ENCODE assay signal across 17 cellular contexts in genomic region chr10:91556691-91557529, GRCh38.
DNase-seq lines count a peak whose midpoint lies in the region; ATAC-seq and TF ChIP-seq lines count a peak whose summit lies in the region.
"Had no signal": no experiment of that assay in that cellular context is flagged by ENCODE, and none has a peak within 500 bp of the region (broad histone marks: within the 10 kb centered on the region; RNA-seq: fewer than 3 reads in every experiment).

No MANE protein-coding gene starts in this region.

- no peak for DNase-seq in SK-N-MC (ENCODE audit: low read depth, low spot score)
- peak in 1 of 2 donors; percentile 12 for DNase-seq in left colon
- no peak for DNase-seq in sciatic nerve (ENCODE audit: low spot score)
- no peak for DNase-seq in SKM-1 treated with dmso at 0.1 percent for 144 hours (lab: John Stamatoyannopoulos, UW; ENCODE audit: unreplicated experiment)
- DNase-seq in stimulated activated naive CD8-positive, alpha-beta T cell treated with anti-CD3 and anti-CD28 coated beads, Interleukin-15, Interleukin-2, amounts not matched to agents 100 U/mL and 50 U/mL, for 24 hours = no peak
- DNase-seq: activated CD4-positive, alpha-beta T cell treated with anti-CD3 and anti-CD28 coated beads for 48 hours; C1 segment of cervical spinal cord; endodermal cell; Karpas-422; natural killer cell; NCI-H2171 treated with DMSO at 0.1 percent for 48 hours; T-helper 1 cell had no signal

- H3K9ac ChIP-seq in SK-N-MC (ENCODE audit: insufficient read length) = no peak overlapping the region

- H3K27ac ChIP-seq in SK-N-MC = peak overlapping the region; percentile 90

- intact Hi-C loops in left colon (cut with DNase I, micrococcal nuclease) (loop anchor here in 1 of 2 donors (10.0 kb wide), 1 partner anchor 62 kb away; no protein-coding TSS in a partner anchor), sciatic nerve (cut with DNase I) (no loop called here)

- H3K36me3 ChIP-seq in SK-N-MC (ENCODE audit: insufficient read depth, low read length) = no peaks in the 10 kb centered on the region

- peak overlapping the region; percentile 51; the same call in 1 of the 2 replicates for H3K4me3 ChIP-seq in SK-N-MC
- H3K4me3 ChIP-seq: skin epidermis had no signal

- TF ChIP-seq EP300 in Ishikawa (IDR thresholded peaks at IDR 0.05; ENCODE audit: borderline replicate concordance) = no peak

- ATAC-seq in left colon (peak; percentile 92), sciatic nerve (peak; percentile 86), HG03175 (IDR thresholded peaks at IDR 0.05; ENCODE audit: unreplicated experiment) (no peak), GM21723 (IDR thresholded peaks at IDR 0.05; ENCODE audit: unreplicated experiment) (no peak)
- no peak for ATAC-seq in stimulated activated naive CD8-positive, alpha-beta T cell treated with anti-CD3 and anti-CD28 coated beads, Interleukin-15, Interleukin-2, amounts not matched to agents 100 U/mL and 50 U/mL, for 24 hours
- ATAC-seq: natural killer cell, Panc1 had no signal

- no peaks in the 10 kb centered on the region for H3K9me3 ChIP-seq in SK-N-MC (ENCODE audit: low read depth, low read length)

- TF ChIP-seq RAD21 in Ishikawa (IDR thresholded peaks at IDR 0.05; ENCODE audit: low read depth) = no peak

TF ChIP-seq in Ishikawa, 13 proteins besides CTCF, POLR2A, EP300 and RAD21:
- TF ChIP-seq USF1 (IDR thresholded peaks at IDR 0.05) (no peak), CREB1 (IDR thresholded peaks at IDR 0.05; ENCODE audit: low read depth) (no peak), CEBPB (IDR thresholded peaks at IDR 0.05) (peak; percentile 95)

Comparison
In these comparisons a context has a peak if more than half of its experiments do, and no peak if none do; other contexts are left out.
1. ATAC-seq: peak in left colon (single experiment) and sciatic nerve (single experiment); none in HG03175 (single experiment), GM21723 (single experiment) and stimulated activated naive CD8-positive, alpha-beta T cell treated with anti-CD3 and anti-CD28 coated beads, Interleukin-15, Interleukin-2, amounts not matched to agents 100 U/mL and 50 U/mL, for 24 hours (single experiment).